In genomic region chr5:123855630-123856029, GRCh38 we compare ENCODE assay signal across 25 cellular contexts.
DNase-seq lines count a peak whose midpoint lies in the region; ATAC-seq, FAIRE-seq and TF ChIP-seq lines count a peak whose summit lies in the region.
"Had no signal": no experiment of that assay in that cellular context is flagged by ENCODE, and none has a peak within 500 bp of the region (broad histone marks: within the 10 kb centered on the region; RNA-seq: fewer than 3 reads in every experiment).

No MANE protein-coding gene starts in this region.

- DNase-seq in Caki2 (ENCODE audit: low read depth) (peak; percentile 56), NCI-H1694 (lab: John Stamatoyannopoulos, UW) (peak; percentile 90), NCI-H446 treated with DMSO at 0.1 percent for 48 hours (lab: John Stamatoyannopoulos, UW) (peak; percentile 95), kidney epithelial cell (ENCODE audit: low read depth) (peak; percentile 47), NCI-H526 (lab: John Stamatoyannopoulos, UW) (no peak), HTR-8/SVneo (ENCODE audit: insufficient read length, low spot score) (no peak)
- no peak for DNase-seq in stimulated activated CD4-positive, alpha-beta T cell treated with anti-CD3 and anti-CD28 coated beads, Interleukin-4, amount 100 ng/mL, for 1 hour
- DNase-seq: activated CD4-positive, alpha-beta T cell treated with anti-CD3 and anti-CD28 coated beads for 36 hours; activated naive CD4-positive, alpha-beta T cell; activated T-cell treated with anti-CD3 and anti-CD28 coated beads, Interleukin-2, amount 50 U/mL, for 48 hours; GDM1; glutamatergic neuron; kidney; mammary epithelial cell; MM.1S; NCI-H1436 treated with DMSO at 0.1 percent for 48 hours; transverse colon had no signal

- H3K27me3 ChIP-seq in kidney epithelial cell (ENCODE audit: control insufficient read depth, insufficient read depth, low read length), result no peaks in the 10 kb centered on the region
- H3K27me3 ChIP-seq: cardiac muscle cell, SJSA1, transverse colon had no signal

- in situ Hi-C loops in Caki2 (cut with HindIII; ENCODE audit: low pct_unique_long_range_greater_than_20kb, low sequenced_read_pairs), result no loop called here

- no peak overlapping the region for H3K4me3 ChIP-seq in kidney epithelial cell (ENCODE audit: low read depth, low read length)
- H3K4me3 ChIP-seq: cardiac muscle cell, K562, prostate gland, SJSA1, skin epidermis, transverse colon had no signal

- H3K36me3 ChIP-seq in kidney epithelial cell (ENCODE audit: control insufficient read depth, insufficient read depth, low read length), result no peaks in the 10 kb centered on the region
- H3K36me3 ChIP-seq: cardiac muscle cell, prostate gland, SJSA1, transverse colon had no signal

- ATAC-seq in HG03045 (IDR thresholded peaks at IDR 0.05; ENCODE audit: unreplicated experiment), result no peak
- ATAC-seq: activated CD4-positive, alpha-beta T cell treated with anti-CD3 and anti-CD28 coated beads for 36 hours; K562 had no signal

- FAIRE-seq in HTR-8/SVneo (lab: Jason Lieb, UNC), result no peak
- FAIRE-seq: GM18507, K562, kidney, RCC 7860 had no signal

- no peak for TF ChIP-seq CTCF in kidney epithelial cell (IDR thresholded peaks at IDR 0.05; ENCODE audit: insufficient read depth, low read length, poor library complexity, severe bottlenecking)

Comparison
In these comparisons a context has a peak if more than half of its experiments do, and no peak if none do; other contexts are left out.
1. DNase-seq: peak in Caki2 (single experiment), NCI-H1694 (single experiment), NCI-H446 treated with DMSO at 0.1 percent for 48 hours (single experiment) and kidney epithelial cell (single experiment); none in NCI-H526 (0 of 2), stimulated activated CD4-positive, alpha-beta T cell treated with anti-CD3 and anti-CD28 coated beads, Interleukin-4, amount 100 ng/mL, for 1 hour (single experiment) and HTR-8/SVneo (single experiment).